Comparison of ENCODE assay signal across 1 cellular context in the genomic region with DNA sequence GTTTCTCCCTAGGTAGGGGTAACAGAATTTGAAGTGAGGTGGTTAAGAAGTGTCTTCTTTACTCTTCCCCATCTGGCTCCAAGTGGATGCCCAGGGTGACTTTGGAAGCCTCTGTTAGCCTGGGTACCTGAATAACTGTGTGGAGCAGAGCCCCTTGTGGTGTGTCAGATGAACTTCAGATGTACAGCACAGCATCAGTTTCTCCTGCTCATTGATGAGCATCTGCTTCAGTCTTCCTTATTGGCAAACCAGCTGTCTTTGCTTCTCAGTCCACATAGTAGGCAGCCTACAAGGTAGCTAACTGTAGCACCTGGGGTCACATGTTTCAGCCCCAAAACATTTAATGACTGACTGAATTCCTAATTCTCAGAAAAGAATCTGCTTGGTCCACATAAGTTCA.
TF ChIP-seq lines count a peak whose summit lies in the region.

No MANE protein-coding gene starts in this region.

TF ChIP-seq in K562, 482 proteins besides CTCF, POLR2A, EP300 and RAD21 (continued from another document):
- TF ChIP-seq, protein P1, sequence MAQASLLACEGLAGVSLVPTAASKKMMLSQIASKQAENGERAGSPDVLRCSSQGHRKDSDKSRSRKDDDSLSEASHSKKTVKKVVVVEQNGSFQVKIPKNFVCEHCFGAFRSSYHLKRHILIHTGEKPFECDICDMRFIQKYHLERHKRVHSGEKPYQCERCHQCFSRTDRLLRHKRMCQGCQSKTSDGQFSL (CRISPR knock-in tag; IDR thresholded peaks at IDR 0.05) = no peak
- TF ChIP-seq, protein P1 (tag; IDR thresholded peaks at IDR 0.05) = no peak
- TF ChIP-seq CTBP1 (IDR thresholded peaks at IDR 0.05; ENCODE audit: borderline replicate concordance) = 0 out of 2 replicates have a peak, but pooled peaks have one; percentile 20
- TF ChIP-seq SMC3 (conservative IDR thresholded peaks at IDR 0.05; ENCODE audit: insufficient read depth, low read depth, low read length) = 0 out of 2 replicates have a peak, but pooled peaks have one; percentile 2
TF ChIP-seq in K562: peak in this region for 2.
